Comparison of ENCODE assay signal across 1 cellular context in the genomic region with DNA sequence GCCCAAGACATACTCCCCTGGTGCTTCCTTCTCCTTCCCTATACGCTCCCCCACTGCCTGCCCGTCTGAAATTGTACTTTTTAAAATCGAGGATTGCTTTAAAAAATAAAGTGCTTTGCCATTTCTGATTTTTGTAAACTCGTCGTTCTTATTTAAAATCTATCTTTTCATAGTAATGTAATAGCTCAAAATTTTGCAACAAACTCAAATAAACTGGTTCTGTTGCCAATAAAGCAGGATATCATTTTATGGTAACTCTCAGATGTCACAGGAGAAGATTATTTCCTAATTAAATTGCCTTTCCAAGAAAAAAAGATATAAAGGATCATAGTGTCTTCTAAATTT.
TF ChIP-seq lines count a peak whose summit lies in the region.

No MANE protein-coding gene starts in this region.

TF ChIP-seq in HEK293, 187 proteins besides CTCF, POLR2A, EP300 and RAD21 (continued from another document):
- TF ChIP-seq, protein P1, sequence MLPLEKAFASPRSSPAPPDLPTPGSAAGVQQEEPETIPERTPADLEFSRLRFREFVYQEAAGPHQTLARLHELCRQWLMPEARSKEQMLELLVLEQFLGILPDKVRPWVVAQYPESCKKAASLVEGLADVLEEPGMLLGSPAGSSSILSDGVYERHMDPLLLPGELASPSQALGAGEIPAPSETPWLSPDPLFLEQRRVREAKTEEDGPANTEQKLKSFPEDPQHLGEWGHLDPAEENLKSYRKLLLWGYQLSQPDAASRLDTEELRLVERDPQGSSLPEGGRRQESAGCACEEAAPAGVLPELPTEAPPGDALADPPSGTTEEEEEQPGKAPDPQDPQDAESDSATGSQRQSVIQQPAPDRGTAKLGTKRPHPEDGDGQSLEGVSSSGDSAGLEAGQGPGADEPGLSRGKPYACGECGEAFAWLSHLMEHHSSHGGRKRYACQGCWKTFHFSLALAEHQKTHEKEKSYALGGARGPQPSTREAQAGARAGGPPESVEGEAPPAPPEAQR (tag by site-specific recombination; IDR thresholded peaks at IDR 0.05): no peak
